In genomic region chr10:48800283-48800675, GRCh38 we compare ENCODE assay signal across 10 cellular contexts.
DNase-seq lines count a peak whose midpoint lies in the region; ATAC-seq, FAIRE-seq and TF ChIP-seq lines count a peak whose summit lies in the region.
"Had no signal": no experiment of that assay in that cellular context is flagged by ENCODE, and none has a peak within 500 bp of the region (broad histone marks: within the 10 kb centered on the region; RNA-seq: fewer than 3 reads in every experiment).

No MANE protein-coding gene starts in this region.

- no peak overlapping the region for H3K4me3 ChIP-seq in BLaER1

- H3K27me3 Mint-ChIP-seq in T-helper 17 cell: no peaks in the 10 kb centered on the region

- no peaks in the 10 kb centered on the region for H3K27me3 ChIP-seq in BLaER1

- H3K4me2 ChIP-seq in BLaER1: peak overlapping the region; percentile 47

- H3K36me3 Mint-ChIP-seq in T-helper 17 cell (ENCODE audit: low read depth): peaks cover 2% of the 10 kb centered on the region

- H4K20me1 ChIP-seq in BLaER1: no peaks in the 10 kb centered on the region

- POLR2A ChIA-PET in GM10248 (lab: Yijun Ruan, JAX): no interaction called here

- H3K4me1 Mint-ChIP-seq in T-helper 17 cell: peaks cover 4% of the 10 kb centered on the region

- peak overlapping the region; percentile 15 for H3K4me3 Mint-ChIP-seq in T-helper 17 cell

- no peak overlapping the region for H3K27ac Mint-ChIP-seq in T-helper 17 cell

- H3K4me1 ChIP-seq in BLaER1: peaks cover 54% of the 10 kb centered on the region

- FAIRE-seq in frontal cortex (lab: Jason Lieb, UNC): no peak

- no peak overlapping the region for H3K9ac ChIP-seq in BLaER1

- CTCF ChIA-PET in GM10248 (lab: Yijun Ruan, JAX): interaction anchor here (2.0 to 5.9 kb wide), 2 partner anchors 34 to 143 kb away, joined by 7 to 47 read pairs; no protein-coding TSS in a partner anchor

- TF ChIP-seq CTCF in GM10248 (IDR thresholded peaks at IDR 0.05; ENCODE audit: control extremely low read depth, extremely low read depth, low read depth, missing control alignments): no peak

- H3K9me3 ChIP-seq in BLaER1 (peaks cover 13% of the 10 kb centered on the region), T-helper 17 cell (ENCODE audit: control insufficient read depth, low read length, poor library complexity, severe bottlenecking) (no peaks in the 10 kb centered on the region)

- ATAC-seq in GM21723 (IDR thresholded peaks at IDR 0.05; ENCODE audit: unreplicated experiment) (peak; percentile 35), T-helper 17 cell (peak; percentile 16), GM21526 (IDR thresholded peaks at IDR 0.05; ENCODE audit: low FRiP score, unreplicated experiment) (no peak)

- DNase-seq in T-helper 17 cell (no peak), kidney tubule cell (ENCODE audit: low spot score) (peak; percentile 20), frontal cortex (ENCODE audit: low spot score in 2 of 2) (no peak), GM10248 (ENCODE audit: extremely low spot score) (no peak), NCI-H69 (lab: John Stamatoyannopoulos, UW) (no peak)
- DNase-seq: DMS 273 treated with DMSO at 0.1 percent for 48 hours, foreskin melanocyte had no signal

- H3K36me3 ChIP-seq in BLaER1: peaks cover 17% of the 10 kb centered on the region

- peak overlapping the region; percentile 62 for H3K27ac ChIP-seq in BLaER1
